Comparison of ENCODE assay signal across 1 cellular context in the genomic region with DNA sequence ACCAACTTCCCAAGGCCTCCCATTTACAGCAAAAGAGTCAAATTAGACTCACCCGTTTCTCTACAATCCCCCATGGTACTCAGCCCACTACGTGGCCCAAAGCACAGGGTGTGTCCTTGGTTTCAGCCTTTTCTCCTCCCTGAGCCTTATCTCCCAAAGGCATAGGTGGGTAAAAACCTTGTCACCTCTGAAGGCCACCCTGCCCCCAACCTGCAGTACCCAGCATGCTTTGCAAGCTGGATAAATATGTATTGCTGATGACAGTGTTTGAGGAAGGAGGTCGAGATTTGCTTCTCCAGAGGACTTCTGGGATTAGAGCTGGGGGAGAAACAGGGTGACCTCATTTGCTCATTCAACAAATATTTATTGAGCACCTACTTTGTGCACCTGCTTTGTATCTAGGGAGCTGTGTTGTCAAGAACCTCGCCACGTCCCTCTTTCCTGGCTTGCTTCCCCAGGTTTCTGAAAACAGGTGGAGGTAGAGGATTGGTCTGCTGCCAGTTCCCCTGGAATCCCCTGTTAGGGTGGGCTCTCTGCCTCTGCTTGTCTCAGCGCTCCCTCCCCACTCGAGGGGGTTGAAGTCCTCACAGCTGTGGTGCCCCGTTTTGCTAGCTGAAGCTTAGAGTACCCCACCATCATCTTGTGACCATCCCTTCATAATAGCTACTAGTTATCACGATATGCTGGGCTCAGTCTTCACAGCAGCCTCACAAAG.
TF ChIP-seq lines count a peak whose summit lies in the region.

No MANE protein-coding gene starts in this region.

TF ChIP-seq in HepG2, 621 proteins besides CTCF, POLR2A, EP300 and RAD21 (continued from another document and continues in another):
- TF ChIP-seq, protein P1, sequence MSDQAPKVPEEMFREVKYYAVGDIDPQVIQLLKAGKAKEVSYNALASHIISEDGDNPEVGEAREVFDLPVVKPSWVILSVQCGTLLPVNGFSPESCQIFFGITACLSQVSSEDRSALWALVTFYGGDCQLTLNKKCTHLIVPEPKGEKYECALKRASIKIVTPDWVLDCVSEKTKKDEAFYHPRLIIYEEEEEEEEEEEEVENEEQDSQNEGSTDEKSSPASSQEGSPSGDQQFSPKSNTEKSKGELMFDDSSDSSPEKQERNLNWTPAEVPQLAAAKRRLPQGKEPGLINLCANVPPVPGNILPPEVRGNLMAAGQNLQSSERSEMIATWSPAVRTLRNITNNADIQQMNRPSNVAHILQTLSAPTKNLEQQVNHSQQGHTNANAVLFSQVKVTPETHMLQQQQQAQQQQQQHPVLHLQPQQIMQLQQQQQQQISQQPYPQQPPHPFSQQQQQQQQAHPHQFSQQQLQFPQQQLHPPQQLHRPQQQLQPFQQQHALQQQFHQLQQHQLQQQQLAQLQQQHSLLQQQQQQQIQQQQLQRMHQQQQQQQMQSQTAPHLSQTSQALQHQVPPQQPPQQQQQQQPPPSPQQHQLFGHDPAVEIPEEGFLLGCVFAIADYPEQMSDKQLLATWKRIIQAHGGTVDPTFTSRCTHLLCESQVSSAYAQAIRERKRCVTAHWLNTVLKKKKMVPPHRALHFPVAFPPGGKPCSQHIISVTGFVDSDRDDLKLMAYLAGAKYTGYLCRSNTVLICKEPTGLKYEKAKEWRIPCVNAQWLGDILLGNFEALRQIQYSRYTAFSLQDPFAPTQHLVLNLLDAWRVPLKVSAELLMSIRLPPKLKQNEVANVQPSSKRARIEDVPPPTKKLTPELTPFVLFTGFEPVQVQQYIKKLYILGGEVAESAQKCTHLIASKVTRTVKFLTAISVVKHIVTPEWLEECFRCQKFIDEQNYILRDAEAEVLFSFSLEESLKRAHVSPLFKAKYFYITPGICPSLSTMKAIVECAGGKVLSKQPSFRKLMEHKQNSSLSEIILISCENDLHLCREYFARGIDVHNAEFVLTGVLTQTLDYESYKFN (CRISPR knock-in tag; conservative IDR thresholded peaks at IDR 0.05): peak; percentile 84
- TF ChIP-seq CBFB (CRISPR knock-in tag; IDR thresholded peaks at IDR 0.05): no peak
- TF ChIP-seq FOSL1 (CRISPR knock-in tag; IDR thresholded peaks at IDR 0.05; ENCODE audit: borderline replicate concordance): 0 out of 2 replicates have a peak, but pooled peaks have one; percentile 8
- peak; percentile 39; the same call in 1 of the 2 replicates for TF ChIP-seq POLR2G (IDR thresholded peaks at IDR 0.05; ENCODE audit: low read depth, low read length)
- no peak for TF ChIP-seq GABPA (IDR thresholded peaks at IDR 0.05; ENCODE audit: low read depth, low read length)
- TF ChIP-seq GABPA (CRISPR knock-in tag; IDR thresholded peaks at IDR 0.05; ENCODE audit: low read depth): peak; percentile 8; the same call in 1 of the 2 replicates
- no peak for TF ChIP-seq CHCHD3 (CRISPR knock-in tag; IDR thresholded peaks at IDR 0.05)
- TF ChIP-seq, protein P2, sequence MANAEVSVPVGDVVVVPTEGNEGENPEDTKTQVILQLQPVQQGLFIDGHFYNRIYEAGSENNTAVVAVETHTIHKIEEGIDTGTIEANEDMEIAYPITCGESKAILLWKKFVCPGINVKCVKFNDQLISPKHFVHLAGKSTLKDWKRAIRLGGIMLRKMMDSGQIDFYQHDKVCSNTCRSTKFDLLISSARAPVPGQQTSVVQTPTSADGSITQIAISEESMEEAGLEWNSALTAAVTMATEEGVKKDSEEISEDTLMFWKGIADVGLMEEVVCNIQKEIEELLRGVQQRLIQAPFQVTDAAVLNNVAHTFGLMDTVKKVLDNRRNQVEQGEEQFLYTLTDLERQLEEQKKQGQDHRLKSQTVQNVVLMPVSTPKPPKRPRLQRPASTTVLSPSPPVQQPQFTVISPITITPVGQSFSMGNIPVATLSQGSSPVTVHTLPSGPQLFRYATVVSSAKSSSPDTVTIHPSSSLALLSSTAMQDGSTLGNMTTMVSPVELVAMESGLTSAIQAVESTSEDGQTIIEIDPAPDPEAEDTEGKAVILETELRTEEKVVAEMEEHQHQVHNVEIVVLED (CRISPR knock-in tag; IDR thresholded peaks at IDR 0.05; ENCODE audit: borderline replicate concordance): peak; percentile 51; the same call in 1 of the 2 replicates
- no peak for TF ChIP-seq KLF11 (CRISPR knock-in tag; IDR thresholded peaks at IDR 0.05)
- TF ChIP-seq, protein P3, sequence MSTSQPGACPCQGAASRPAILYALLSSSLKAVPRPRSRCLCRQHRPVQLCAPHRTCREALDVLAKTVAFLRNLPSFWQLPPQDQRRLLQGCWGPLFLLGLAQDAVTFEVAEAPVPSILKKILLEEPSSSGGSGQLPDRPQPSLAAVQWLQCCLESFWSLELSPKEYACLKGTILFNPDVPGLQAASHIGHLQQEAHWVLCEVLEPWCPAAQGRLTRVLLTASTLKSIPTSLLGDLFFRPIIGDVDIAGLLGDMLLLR (CRISPR knock-in tag; IDR thresholded peaks at IDR 0.05): no peak
- TF ChIP-seq, protein P4, sequence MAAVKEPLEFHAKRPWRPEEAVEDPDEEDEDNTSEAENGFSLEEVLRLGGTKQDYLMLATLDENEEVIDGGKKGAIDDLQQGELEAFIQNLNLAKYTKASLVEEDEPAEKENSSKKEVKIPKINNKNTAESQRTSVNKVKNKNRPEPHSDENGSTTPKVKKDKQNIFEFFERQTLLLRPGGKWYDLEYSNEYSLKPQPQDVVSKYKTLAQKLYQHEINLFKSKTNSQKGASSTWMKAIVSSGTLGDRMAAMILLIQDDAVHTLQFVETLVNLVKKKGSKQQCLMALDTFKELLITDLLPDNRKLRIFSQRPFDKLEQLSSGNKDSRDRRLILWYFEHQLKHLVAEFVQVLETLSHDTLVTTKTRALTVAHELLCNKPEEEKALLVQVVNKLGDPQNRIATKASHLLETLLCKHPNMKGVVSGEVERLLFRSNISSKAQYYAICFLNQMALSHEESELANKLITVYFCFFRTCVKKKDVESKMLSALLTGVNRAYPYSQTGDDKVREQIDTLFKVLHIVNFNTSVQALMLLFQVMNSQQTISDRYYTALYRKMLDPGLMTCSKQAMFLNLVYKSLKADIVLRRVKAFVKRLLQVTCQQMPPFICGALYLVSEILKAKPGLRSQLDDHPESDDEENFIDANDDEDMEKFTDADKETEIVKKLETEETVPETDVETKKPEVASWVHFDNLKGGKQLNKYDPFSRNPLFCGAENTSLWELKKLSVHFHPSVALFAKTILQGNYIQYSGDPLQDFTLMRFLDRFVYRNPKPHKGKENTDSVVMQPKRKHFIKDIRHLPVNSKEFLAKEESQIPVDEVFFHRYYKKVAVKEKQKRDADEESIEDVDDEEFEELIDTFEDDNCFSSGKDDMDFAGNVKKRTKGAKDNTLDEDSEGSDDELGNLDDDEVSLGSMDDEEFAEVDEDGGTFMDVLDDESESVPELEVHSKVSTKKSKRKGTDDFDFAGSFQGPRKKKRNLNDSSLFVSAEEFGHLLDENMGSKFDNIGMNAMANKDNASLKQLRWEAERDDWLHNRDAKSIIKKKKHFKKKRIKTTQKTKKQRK (IDR thresholded peaks at IDR 0.05; ENCODE audit: low read length): no peak
- TF ChIP-seq TBP (CRISPR knock-in tag; IDR thresholded peaks at IDR 0.05): no peak
- no peak for TF ChIP-seq NFE2 (CRISPR knock-in tag; IDR thresholded peaks at IDR 0.05)
- TF ChIP-seq MAFF (IDR thresholded peaks at IDR 0.05; ENCODE audit: low read depth, low read length): peak; percentile 60
- no peak for TF ChIP-seq ZBTB42 (CRISPR knock-in tag; IDR thresholded peaks at IDR 0.05)
- 0 out of 2 replicates have a peak, but pooled peaks have one; percentile 41 for TF ChIP-seq ARNTL (CRISPR knock-in tag; IDR thresholded peaks at IDR 0.05)
- TF ChIP-seq NCOR1 (IDR thresholded peaks at IDR 0.05; ENCODE audit: borderline replicate concordance, low read length): no peak
- no peak for TF ChIP-seq KLF6 (CRISPR knock-in tag; IDR thresholded peaks at IDR 0.05)
- TF ChIP-seq, protein P5, sequence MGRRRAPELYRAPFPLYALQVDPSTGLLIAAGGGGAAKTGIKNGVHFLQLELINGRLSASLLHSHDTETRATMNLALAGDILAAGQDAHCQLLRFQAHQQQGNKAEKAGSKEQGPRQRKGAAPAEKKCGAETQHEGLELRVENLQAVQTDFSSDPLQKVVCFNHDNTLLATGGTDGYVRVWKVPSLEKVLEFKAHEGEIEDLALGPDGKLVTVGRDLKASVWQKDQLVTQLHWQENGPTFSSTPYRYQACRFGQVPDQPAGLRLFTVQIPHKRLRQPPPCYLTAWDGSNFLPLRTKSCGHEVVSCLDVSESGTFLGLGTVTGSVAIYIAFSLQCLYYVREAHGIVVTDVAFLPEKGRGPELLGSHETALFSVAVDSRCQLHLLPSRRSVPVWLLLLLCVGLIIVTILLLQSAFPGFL (CRISPR knock-in tag; IDR thresholded peaks at IDR 0.05): no peak
- peak; percentile 51; the same call in 1 of the 2 replicates for TF ChIP-seq GLI4 (CRISPR knock-in tag; IDR thresholded peaks at IDR 0.05; ENCODE audit: borderline replicate concordance)
- TF ChIP-seq, protein P6, sequence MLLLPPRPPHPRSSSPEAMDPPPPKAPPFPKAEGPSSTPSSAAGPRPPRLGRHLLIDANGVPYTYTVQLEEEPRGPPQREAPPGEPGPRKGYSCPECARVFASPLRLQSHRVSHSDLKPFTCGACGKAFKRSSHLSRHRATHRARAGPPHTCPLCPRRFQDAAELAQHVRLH (CRISPR knock-in tag; IDR thresholded peaks at IDR 0.05; ENCODE audit: borderline replicate concordance, low read depth): 0 out of 2 replicates have a peak, but pooled peaks have one; percentile 28
- no peak for TF ChIP-seq U2AF1 (optimal IDR thresholded peaks at IDR 0.05; ENCODE audit: low read depth, low read length)
- TF ChIP-seq ZNF546 (CRISPR knock-in tag; conservative IDR thresholded peaks at IDR 0.05): no peak
- no peak for TF ChIP-seq ZNF530 (CRISPR knock-in tag; IDR thresholded peaks at IDR 0.05; ENCODE audit: low read depth)
- TF ChIP-seq FIP1L1 (IDR thresholded peaks at IDR 0.05; ENCODE audit: borderline replicate concordance, insufficient read depth, low read depth, low read length): no peak
- TF ChIP-seq NFATC3 (CRISPR knock-in tag; IDR thresholded peaks at IDR 0.05): no peak
- TF ChIP-seq RCOR2 (CRISPR knock-in tag; IDR thresholded peaks at IDR 0.05): peak; percentile 72; the same call in 1 of the 2 replicates
- peak; percentile 61 for TF ChIP-seq ZEB1 (IDR thresholded peaks at IDR 0.05; ENCODE audit: insufficient replicate concordance, low read depth)
- no peak for TF ChIP-seq MTF1 (CRISPR knock-in tag; IDR thresholded peaks at IDR 0.05)
- TF ChIP-seq, protein P7, sequence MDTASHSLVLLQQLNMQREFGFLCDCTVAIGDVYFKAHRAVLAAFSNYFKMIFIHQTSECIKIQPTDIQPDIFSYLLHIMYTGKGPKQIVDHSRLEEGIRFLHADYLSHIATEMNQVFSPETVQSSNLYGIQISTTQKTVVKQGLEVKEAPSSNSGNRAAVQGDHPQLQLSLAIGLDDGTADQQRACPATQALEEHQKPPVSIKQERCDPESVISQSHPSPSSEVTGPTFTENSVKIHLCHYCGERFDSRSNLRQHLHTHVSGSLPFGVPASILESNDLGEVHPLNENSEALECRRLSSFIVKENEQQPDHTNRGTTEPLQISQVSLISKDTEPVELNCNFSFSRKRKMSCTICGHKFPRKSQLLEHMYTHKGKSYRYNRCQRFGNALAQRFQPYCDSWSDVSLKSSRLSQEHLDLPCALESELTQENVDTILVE (CRISPR knock-in tag; IDR thresholded peaks at IDR 0.05): peak; percentile 58; the same call in 1 of the 2 replicates
- no peak for TF ChIP-seq MIXL1 (CRISPR knock-in tag; IDR thresholded peaks at IDR 0.05)
- no peak for TF ChIP-seq ZSCAN22 (CRISPR knock-in tag; IDR thresholded peaks at IDR 0.05)
- no peak for TF ChIP-seq JUNB (CRISPR knock-in tag; IDR thresholded peaks at IDR 0.05; ENCODE audit: borderline replicate concordance)
- TF ChIP-seq, protein P8, sequence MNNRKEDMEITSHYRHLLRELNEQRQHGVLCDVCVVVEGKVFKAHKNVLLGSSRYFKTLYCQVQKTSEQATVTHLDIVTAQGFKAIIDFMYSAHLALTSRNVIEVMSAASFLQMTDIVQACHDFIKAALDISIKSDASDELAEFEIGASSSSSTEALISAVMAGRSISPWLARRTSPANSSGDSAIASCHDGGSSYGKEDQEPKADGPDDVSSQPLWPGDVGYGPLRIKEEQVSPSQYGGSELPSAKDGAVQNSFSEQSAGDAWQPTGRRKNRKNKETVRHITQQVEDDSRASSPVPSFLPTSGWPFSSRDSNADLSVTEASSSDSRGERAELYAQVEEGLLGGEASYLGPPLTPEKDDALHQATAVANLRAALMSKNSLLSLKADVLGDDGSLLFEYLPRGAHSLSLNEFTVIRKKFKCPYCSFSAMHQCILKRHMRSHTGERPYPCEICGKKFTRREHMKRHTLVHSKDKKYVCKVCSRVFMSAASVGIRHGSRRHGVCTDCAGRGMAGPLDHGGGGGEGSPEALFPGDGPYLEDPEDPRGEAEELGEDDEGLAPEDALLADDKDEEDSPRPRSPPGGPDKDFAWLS (CRISPR knock-in tag; IDR thresholded peaks at IDR 0.05; ENCODE audit: borderline replicate concordance): no peak
- TF ChIP-seq RFX1 (IDR thresholded peaks at IDR 0.05): no peak
- no peak for TF ChIP-seq MLLT10 (CRISPR knock-in tag; IDR thresholded peaks at IDR 0.05)
- no peak for TF ChIP-seq ZKSCAN8 (CRISPR knock-in tag; IDR thresholded peaks at IDR 0.05; ENCODE audit: borderline replicate concordance)
- TF ChIP-seq, protein P9, sequence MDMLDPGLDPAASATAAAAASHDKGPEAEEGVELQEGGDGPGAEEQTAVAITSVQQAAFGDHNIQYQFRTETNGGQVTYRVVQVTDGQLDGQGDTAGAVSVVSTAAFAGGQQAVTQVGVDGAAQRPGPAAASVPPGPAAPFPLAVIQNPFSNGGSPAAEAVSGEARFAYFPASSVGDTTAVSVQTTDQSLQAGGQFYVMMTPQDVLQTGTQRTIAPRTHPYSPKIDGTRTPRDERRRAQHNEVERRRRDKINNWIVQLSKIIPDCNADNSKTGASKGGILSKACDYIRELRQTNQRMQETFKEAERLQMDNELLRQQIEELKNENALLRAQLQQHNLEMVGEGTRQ (IDR thresholded peaks at IDR 0.05; ENCODE audit: low read depth, low read length): no peak
- TF ChIP-seq, protein P9 (CRISPR knock-in tag; IDR thresholded peaks at IDR 0.05; ENCODE audit: borderline replicate concordance): no peak
